Comparison of ENCODE assay signal across 10 cellular contexts in the genomic region with DNA sequence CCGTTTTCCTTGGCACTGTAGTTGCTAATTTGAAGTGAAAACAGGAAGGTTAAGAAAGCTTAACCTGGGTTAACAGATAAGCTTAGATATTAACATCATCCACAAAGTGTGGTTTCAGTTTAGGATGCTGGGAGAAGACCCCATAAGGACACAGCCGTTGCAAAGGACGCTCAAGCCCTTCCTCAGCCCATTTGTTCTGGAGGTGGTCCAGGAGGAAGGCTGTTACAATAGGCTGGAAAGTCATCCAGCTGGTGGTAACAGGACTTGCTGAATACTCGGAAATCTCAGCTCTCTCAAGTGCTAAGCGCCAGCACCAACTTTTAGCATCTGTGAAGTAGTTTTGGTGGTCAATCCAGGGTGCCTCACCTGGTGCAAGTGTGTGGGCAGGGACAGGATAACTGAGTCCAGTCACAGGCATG. TPM values are rescaled to one million over a fixed set of nuclear protein-coding genes. Genes with fewer than 3 reads are reported as not detected.
DNase-seq lines count a peak whose midpoint lies in the region; ATAC-seq and TF ChIP-seq lines count a peak whose summit lies in the region.
"Had no signal": no experiment of that assay in that cellular context is flagged by ENCODE, and none has a peak within 500 bp of the region (broad histone marks: within the 10 kb centered on the region; RNA-seq: fewer than 3 reads in every experiment).

No MANE protein-coding gene starts in this region.

- CTCF ChIA-PET in mammary epithelial cell (lab: Charles Lee; ENCODE audit: low non-redundant PET) = no interaction called here

- ATAC-seq in mucosa of descending colon = no peak
- no peak for ATAC-seq in GM21447 (IDR thresholded peaks at IDR 0.05; ENCODE audit: unreplicated experiment)
- ATAC-seq: K562 had no signal

- no peaks in the 10 kb centered on the region for H4K20me1 ChIP-seq in mammary epithelial cell (ENCODE audit: insufficient read depth, low read length)

- peaks cover 12% of the 10 kb centered on the region for H3K79me2 ChIP-seq in mammary epithelial cell (ENCODE audit: insufficient read depth, low read length)

- dilution Hi-C loops in mammary epithelial cell (cut with HindIII; ENCODE audit: low sequenced_read_pairs) = no loop called here

- H3K27me3 ChIP-seq in mammary epithelial cell (ENCODE audit: insufficient read depth, low read length) = peaks cover 4% of the 10 kb centered on the region

- no TSS peak for BruUV-seq in mammary epithelial cell (replicated peaks; lab: Mats Ljungman, UMichigan)

- peak overlapping the region; percentile 34 for H2AFZ ChIP-seq in mammary epithelial cell (ENCODE audit: low read depth, low read length)

- H3K27ac Mint-ChIP-seq in CD14-positive monocyte (peak overlapping the region in 5 of 7 donors; percentile 22 to 81 (median 76)), HFFc6 (peak overlapping the region; percentile 88)

- intact Hi-C loops in CD14-positive monocyte (cut with micrococcal nuclease) = loop anchor here in 1 of 2 donors (5.0 kb wide), 1 partner anchor 40 kb away; no protein-coding TSS in a partner anchor
- intact Hi-C loops in mammary epithelial cell (cut with micrococcal nuclease) = no loop called here
- intact Hi-C loops in mucosa of descending colon (cut with DNase I, micrococcal nuclease) = no loop called here

- TF ChIP-seq CTCF in CD14-positive monocyte (IDR thresholded peaks at IDR 0.05) (no peak), HFFc6 (IDR thresholded peaks at IDR 0.05) (no peak), mammary epithelial cell (conservative IDR thresholded peaks at IDR 0.05 in 1 of 2, IDR thresholded peaks at IDR 0.05 in 1 of 2; ENCODE audit: extremely low read depth in 1 of 2, insufficient read depth in 1 of 2, low read depth in 1 of 2, low read length in 2 of 2) (no peak), mucosa of descending colon (IDR thresholded peaks at IDR 0.05) (no peak)

- H3K4me2 ChIP-seq in mammary epithelial cell (ENCODE audit: insufficient read depth, low read depth, low read length) = peak overlapping the region; percentile 55

- H3K36me3 Mint-ChIP-seq in CD14-positive monocyte (peaks cover 0 to 4% of the 10 kb centered on the region in 2 donors), HFFc6 (ENCODE audit: low read depth) (no peaks in the 10 kb centered on the region)

- H3K4me3 Mint-ChIP-seq in CD14-positive monocyte = peak overlapping the region in 1 of 2 donors; percentile 50
- H3K4me3 Mint-ChIP-seq in HFFc6 = peak overlapping the region; percentile 77

- no peak overlapping the region for H3K9ac ChIP-seq in mammary epithelial cell (ENCODE audit: insufficient read depth, low read length)

- H3K27ac ChIP-seq in mammary epithelial cell (ENCODE audit: insufficient read depth, low read depth, low read length) (peak overlapping the region; percentile 59), mesodermal cell (ENCODE audit: low read depth, low read length, severe bottlenecking) (peak overlapping the region; percentile 49)

- H3K36me3 ChIP-seq in mammary epithelial cell (ENCODE audit: insufficient read depth, low read length) = no peaks in the 10 kb centered on the region
- H3K36me3 ChIP-seq in mesodermal cell (ENCODE audit: control insufficient read depth, insufficient read depth, low read length) = no peaks in the 10 kb centered on the region
- no peaks in the 10 kb centered on the region for H3K36me3 ChIP-seq in mucosa of descending colon (ENCODE audit: low read depth)

- H3K9me3 ChIP-seq in mammary epithelial cell (replicated peaks; ENCODE audit: insufficient read depth, low read length) = no peaks in the 10 kb centered on the region
- H3K9me3 ChIP-seq in mesodermal cell (ENCODE audit: control insufficient read depth, low read length) = no peaks in the 10 kb centered on the region
- H3K9me3 ChIP-seq in mucosa of descending colon = no peaks in the 10 kb centered on the region

- H3K9me3 Mint-ChIP-seq in CD14-positive monocyte = no peaks in the 10 kb centered on the region
- H3K9me3 Mint-ChIP-seq in HFFc6 = no peaks in the 10 kb centered on the region

- in situ Hi-C loops in mammary epithelial cell (cut with MboI; ENCODE audit: low sequenced_read_pairs in 2 of 2) = no loop called here

- peaks cover 0 to 6% (median 2%) of the 10 kb centered on the region in 3 donors for H3K27me3 Mint-ChIP-seq in CD14-positive monocyte (ENCODE audit: low read depth in 3 of 3)
- H3K27me3 Mint-ChIP-seq in HFFc6 (ENCODE audit: insufficient read depth) = no peaks in the 10 kb centered on the region

- peaks cover 26% of the 10 kb centered on the region for H3K4me1 Mint-ChIP-seq in CD14-positive monocyte
- peaks cover 64% of the 10 kb centered on the region for H3K4me1 Mint-ChIP-seq in HFFc6 (ENCODE audit: low read depth)

- WGBS in mammary epithelial cell (ENCODE audit: low coverage, missing lambda C conversion rate) = 20% methylated on average over 5 of the region's 5 CpGs
- WGBS in mesodermal cell (ENCODE audit: insufficient coverage in 2 of 2), 2 experiments = 6 to 38% methylated on average over 2 of the region's 5 CpGs

- no peak for DNase-seq in CD14-positive monocyte (ENCODE audit: low spot score)
- DNase-seq in HFFc6 = no peak
- DNase-seq in mammary epithelial cell = no peak
- no peak for DNase-seq in mucosa of descending colon
- DNase-seq in GOT3 (lab: John Stamatoyannopoulos, UW) = no peak
- no peak for DNase-seq in NCI-H1417 (lab: John Stamatoyannopoulos, UW)
- DNase-seq: OCI-M1 had no signal

- H3K4me3 ChIP-seq in mammary epithelial cell (replicated peaks in 1 of 3; ENCODE audit: insufficient read depth in 1 of 3, low read depth in 2 of 3, low read length in 3 of 3) (peak overlapping the region in 1 of 3 experiments; percentile 22), mesodermal cell (ENCODE audit: extremely low read depth, insufficient read depth, low read length, poor library complexity, severe bottlenecking) (no peak overlapping the region), mucosa of descending colon (no peak overlapping the region)
- H3K4me3 ChIP-seq: K562 had no signal

- peaks cover 34% of the 10 kb centered on the region for H3K4me1 ChIP-seq in mammary epithelial cell (ENCODE audit: insufficient read depth, low read length)
- H3K4me1 ChIP-seq in mesodermal cell (ENCODE audit: control insufficient read depth, insufficient read depth, low read length, poor library complexity, severe bottlenecking) = peaks cover 18% of the 10 kb centered on the region
- no peaks in the 10 kb centered on the region for H3K4me1 ChIP-seq in mucosa of descending colon (ENCODE audit: low read depth)

RNA-seq across cellular contexts. Expression of a gene that starts 14.2 kb away (rescaled TPM):
- polyA plus RNA-seq in CD14-positive monocyte (10 to 100 TPM in 1 of 2 donors, 1 to 10 TPM in 1; 8.3 to 19.2 TPM), mammary epithelial cell (3.0 TPM)
- total RNA-seq in HFFc6 (2021; fragmentation: NEBNext Ultra II Directional; extraction: Animal tissue kit (Norgen Biotek cat#: 25700)) = 10 to 100 TPM; 16.1 to 17.8 (median 17.0) TPM
- total RNA-seq in mammary epithelial cell (1 to 10 TPM; 3.0 to 8.8 TPM), mucosa of descending colon (1 to 10 TPM; 1.4 to 4.1 (median 2.7) TPM)
- polyA minus RNA-seq in mammary epithelial cell = 0.26 TPM
- 5.5 TPM for polyA plus RNA-seq in mesodermal cell (2013, experiment 1 of 2)
- 3.9 TPM for polyA plus RNA-seq in mesodermal cell (2013, experiment 2 of 2)

RNA-seq across cellular contexts. Expression of a gene that starts 42.5 kb away (rescaled TPM):
- polyA plus RNA-seq in CD14-positive monocyte (under 1 TPM; 0.65 to 0.93 TPM), mammary epithelial cell (2.3 TPM)
- 1 to 10 TPM; 5.1 to 7.1 (median 6.5) TPM for total RNA-seq in HFFc6 (2021; fragmentation: NEBNext Ultra II Directional; extraction: Animal tissue kit (Norgen Biotek cat#: 25700))
- total RNA-seq in mammary epithelial cell (1 to 10 TPM; 6.0 to 7.4 TPM), mucosa of descending colon (1 to 10 TPM; 4.7 to 6.6 (median 5.8) TPM)
- polyA minus RNA-seq in mammary epithelial cell = 1.2 TPM
- polyA plus RNA-seq in mesodermal cell (2013, experiment 1 of 2) = 3.2 TPM
- 3.6 TPM for polyA plus RNA-seq in mesodermal cell (2013, experiment 2 of 2)
